8 cellular contexts compared by ENCODE assay signal in genomic region chr17:27756467-27757371, GRCh38. TPM values are rescaled to one million over a fixed set of nuclear protein-coding genes. Genes with fewer than 3 reads are reported as not detected.
A peak's percentile ranks its signal among the peaks of the same experiment; 100 is the strongest.
DNase-seq lines count a peak whose midpoint lies in the region; ATAC-seq and TF ChIP-seq lines count a peak whose summit lies in the region.

No MANE protein-coding gene starts in this region.

- no peaks in the 10 kb centered on the region for H4K20me1 ChIP-seq in fibroblast of lung (ENCODE audit: control insufficient read depth, extremely low read depth, insufficient read depth, low read length)

- H3K4me2 ChIP-seq in fibroblast of lung (ENCODE audit: extremely low read depth, insufficient read depth, low read length) = no peak overlapping the region

- intact Hi-C loops in ovary (cut with DNase I) = loop anchor here in 2 of 4 donors (5.0 to 10.0 kb wide), 2 partner anchors 51 to 102 kb away; no protein-coding TSS in a partner anchor

- no peak overlapping the region for H3K9ac ChIP-seq in fibroblast of lung (ENCODE audit: insufficient read depth, low read length)

- DNase-seq in NK-92 treated with Interleukin-12 subunit alpha and Interleukin-12 subunit beta, amount 100 ng/mL, for 24 hours (lab: John Stamatoyannopoulos, UW) = peak; percentile 9
- DNase-seq in NK-92 (lab: John Stamatoyannopoulos, UW; ENCODE audit: unreplicated experiment) (no peak), NCI-H1694 (lab: John Stamatoyannopoulos, UW) (peak; percentile 73), fibroblast of lung (ENCODE audit: low read depth in 2 of 2) (peak; percentile 13 to 48), ovary (peak in 3 of 5 donors; percentile 41 to 59 (median 53))
- peak; percentile 84 for DNase-seq in activated CD8-positive, alpha-beta memory T cell treated with anti-CD3 and anti-CD28 coated beads, Interleukin-2, amount 50 U/mL, for 48 hours

- no peak for TF ChIP-seq EP300 in ovary (IDR thresholded peaks at IDR 0.05)

- 73 to 77% (median 74%) methylated on average over 17 of the region's 17 CpGs for WGBS in ovary, 3 donors

- no peaks in the 10 kb centered on the region for H3K9me3 ChIP-seq in fibroblast of lung (ENCODE audit: control insufficient read depth, insufficient read depth, low read depth, low read length)
- H3K9me3 ChIP-seq in ovary = no peaks in the 10 kb centered on the region

- H3K36me3 ChIP-seq in fibroblast of lung (ENCODE audit: control insufficient read depth, insufficient read depth, low read length) (no peaks in the 10 kb centered on the region), ovary (no peaks in the 10 kb centered on the region)

- TF ChIP-seq CTCF in fibroblast of lung (conservative IDR thresholded peaks at IDR 0.05 in 1 of 2, IDR thresholded peaks at IDR 0.05 in 1 of 2; ENCODE audit: low read depth in 1 of 2, low read length in 2 of 2) (peak; percentile 72 to 78), ovary (IDR thresholded peaks at IDR 0.05) (peak in 2 of 3 donors; percentile 25 to 39)

- TF ChIP-seq POLR2A in ovary (IDR thresholded peaks at IDR 0.05) = no peak

- H3K4me3 ChIP-seq in fibroblast of lung (replicated peaks in 1 of 4; ENCODE audit: control extremely low read depth in 1 of 4, insufficient read depth in 1 of 4, low read depth in 3 of 4, low read length in 4 of 4) = no peak overlapping the region
- no peak overlapping the region for H3K4me3 ChIP-seq in ovary

- no peak overlapping the region for H2AFZ ChIP-seq in fibroblast of lung (ENCODE audit: low read length)

- H3K27ac ChIP-seq in fibroblast of lung (ENCODE audit: insufficient read depth, low read length) (no peak overlapping the region), ovary (no peak overlapping the region)

- no peaks in the 10 kb centered on the region for H3K27me3 ChIP-seq in fibroblast of lung (ENCODE audit: control insufficient read depth, insufficient read depth, low read length)
- H3K27me3 ChIP-seq in ovary = no peaks in the 10 kb centered on the region

- ATAC-seq in GM19397 (IDR thresholded peaks at IDR 0.05; ENCODE audit: unreplicated experiment) = no peak
- no peak for ATAC-seq in GM18517 (IDR thresholded peaks at IDR 0.05; ENCODE audit: unreplicated experiment)

- H3K79me2 ChIP-seq in fibroblast of lung (ENCODE audit: control insufficient read depth, insufficient read depth, low read length) = no peaks in the 10 kb centered on the region

- H3K4me1 ChIP-seq in fibroblast of lung (ENCODE audit: control insufficient read depth, extremely low read depth, insufficient read depth, low read length) (no peaks in the 10 kb centered on the region), ovary (ENCODE audit: insufficient read depth) (no peaks in the 10 kb centered on the region)

RNA-seq across cellular contexts. Expression of gene NOS2, which starts 43.6 kb away (rescaled TPM):
- under 0.01 TPM in 1 of 2 replicates, not detected in the other for total RNA-seq in fibroblast of lung
- polyA plus RNA-seq in fibroblast of lung = not detected in 2 replicates
- polyA plus RNA-seq in fibroblast of lung (2012) = not detected in 2 replicates
- not detected in 2 replicates for polyA minus RNA-seq in fibroblast of lung (ENCODE audit: low replicate concordance)
- total RNA-seq in ovary = under 1 TPM; 0.11 to 0.63 (median 0.40) TPM
- 1 to 10 TPM in 1 of 2 donors, under 1 TPM in 1; 0.33 to 1.9 TPM for polyA plus RNA-seq in ovary
